2 cellular contexts compared by ENCODE assay signal in the genomic region with DNA sequence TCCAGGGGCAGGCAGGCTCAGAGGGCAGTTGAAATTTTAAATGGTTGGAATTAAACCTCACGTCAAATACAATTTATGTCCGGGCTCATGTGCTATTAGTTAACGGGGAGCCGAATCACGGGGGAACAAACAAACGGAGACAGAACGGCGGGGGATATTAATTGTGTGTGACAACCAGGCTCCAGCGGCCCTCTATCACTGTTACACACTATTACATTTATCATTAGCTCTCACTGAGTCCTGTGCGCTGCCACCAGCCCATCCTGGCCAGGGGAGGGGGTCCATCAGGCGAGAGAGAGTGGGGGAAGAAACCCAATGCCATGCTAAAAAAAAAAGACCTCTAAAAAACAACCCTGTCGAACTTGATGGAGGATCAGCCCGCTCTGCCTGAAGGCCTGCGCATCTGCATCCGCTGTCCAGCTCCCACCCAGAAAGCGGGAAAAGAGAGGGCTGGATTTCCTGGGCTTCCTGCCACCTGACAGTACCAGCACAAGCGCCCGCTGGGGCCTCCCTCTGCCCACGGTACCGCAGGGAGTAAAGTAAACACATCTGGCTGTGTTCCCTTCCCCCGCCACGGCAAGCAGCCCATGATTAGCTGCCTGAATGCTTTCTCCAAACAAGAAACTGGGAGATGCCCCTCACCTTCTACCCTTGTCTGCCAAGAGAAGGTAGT.
TF ChIP-seq lines count a peak whose summit lies in the region.

No MANE protein-coding gene starts in this region.

TF ChIP-seq in SK-N-SH, 30 proteins besides CTCF, POLR2A, EP300 and RAD21:
- TF ChIP-seq GABPA (IDR thresholded peaks at IDR 0.05; ENCODE audit: low read depth) (no peak), CHD2 (IDR thresholded peaks at IDR 0.05; ENCODE audit: low read length, partially characterized antibody) (peak; percentile 71), TCF12 (IDR thresholded peaks at IDR 0.05) (no peak), EZH2phosphoT487 (IDR thresholded peaks at IDR 0.05; ENCODE audit: borderline replicate concordance, low read depth) (no peak), TAF1 (IDR thresholded peaks at IDR 0.05; ENCODE audit: borderline replicate concordance, low read depth, low read length) (no peak), SIN3A (IDR thresholded peaks at IDR 0.05; ENCODE audit: borderline replicate concordance, low read depth, low read length) (no peak), ZBTB33 (IDR thresholded peaks at IDR 0.05; ENCODE audit: borderline replicate concordance, low read depth) (no peak), GATA2 (CRISPR knock-in tag; IDR thresholded peaks at IDR 0.05) (no peak), USF2 (IDR thresholded peaks at IDR 0.05; ENCODE audit: borderline replicate concordance, low read depth, low read length) (no peak), NFIC (IDR thresholded peaks at IDR 0.05; ENCODE audit: borderline replicate concordance) (no peak), FOSL2 (IDR thresholded peaks at IDR 0.05; ENCODE audit: borderline replicate concordance, low read depth) (no peak), MXI1 (IDR thresholded peaks at IDR 0.05; ENCODE audit: low read depth, low read length) (peak; percentile 57; the same call in 1 of the 2 replicates), RXRA (IDR thresholded peaks at IDR 0.05; ENCODE audit: borderline replicate concordance, low read depth) (no peak), RFX5 (IDR thresholded peaks at IDR 0.05; ENCODE audit: low read length) (no peak)
TF ChIP-seq in SK-N-SH: peak in this region for 2.

TF ChIP-seq in HepG2, 621 proteins besides CTCF, POLR2A, EP300 and RAD21:
- TF ChIP-seq ZBTB7A (CRISPR knock-in tag; IDR thresholded peaks at IDR 0.05) (no peak), ZFAT (CRISPR knock-in tag; conservative IDR thresholded peaks at IDR 0.05) (no peak), HNRNPH1 (optimal IDR thresholded peaks at IDR 0.05; ENCODE audit: low read depth, low read length) (no peak), BCL6 (CRISPR knock-in tag; IDR thresholded peaks at IDR 0.05) (no peak), ZNF251 (CRISPR knock-in tag; IDR thresholded peaks at IDR 0.05) (no peak), AGO2 (optimal IDR thresholded peaks at IDR 0.05; ENCODE audit: low read depth, low read length) (peak; percentile 16), CHCHD3 (CRISPR knock-in tag; IDR thresholded peaks at IDR 0.05) (no peak), HNRNPL (IDR thresholded peaks at IDR 0.05; ENCODE audit: low read depth, low read length) (0 out of 2 replicates have a peak, but pooled peaks have one; percentile 60), LCORL (IDR thresholded peaks at IDR 0.05) (no peak), LCORL (CRISPR knock-in tag; IDR thresholded peaks at IDR 0.05) (no peak), ZBTB39 (CRISPR knock-in tag; IDR thresholded peaks at IDR 0.05) (no peak), ZNF383 (CRISPR knock-in tag; IDR thresholded peaks at IDR 0.05; ENCODE audit: borderline replicate concordance) (no peak), KDM5A (IDR thresholded peaks at IDR 0.05; ENCODE audit: borderline replicate concordance, low read length) (no peak), ZNF672 (CRISPR knock-in tag; IDR thresholded peaks at IDR 0.05) (no peak), ZNF788 (CRISPR knock-in tag; IDR thresholded peaks at IDR 0.05; ENCODE audit: borderline replicate concordance) (no peak), GMEB1 (CRISPR knock-in tag; IDR thresholded peaks at IDR 0.05; ENCODE audit: borderline replicate concordance) (no peak), ZBTB33 (CRISPR knock-in tag; IDR thresholded peaks at IDR 0.05) (peak; percentile 42; the same call in 1 of the 2 replicates), ARNTL (CRISPR knock-in tag; IDR thresholded peaks at IDR 0.05) (no peak), RFXANK (CRISPR knock-in tag; IDR thresholded peaks at IDR 0.05) (no peak), ZNF546 (CRISPR knock-in tag; conservative IDR thresholded peaks at IDR 0.05) (no peak), ZNF260 (CRISPR knock-in tag; IDR thresholded peaks at IDR 0.05; ENCODE audit: borderline replicate concordance, low read depth) (no peak), AHDC1 (CRISPR knock-in tag; IDR thresholded peaks at IDR 0.05; ENCODE audit: borderline replicate concordance) (no peak), ZNF713 (CRISPR knock-in tag; IDR thresholded peaks at IDR 0.05) (no peak)
- TF ChIP-seq, protein P1, sequence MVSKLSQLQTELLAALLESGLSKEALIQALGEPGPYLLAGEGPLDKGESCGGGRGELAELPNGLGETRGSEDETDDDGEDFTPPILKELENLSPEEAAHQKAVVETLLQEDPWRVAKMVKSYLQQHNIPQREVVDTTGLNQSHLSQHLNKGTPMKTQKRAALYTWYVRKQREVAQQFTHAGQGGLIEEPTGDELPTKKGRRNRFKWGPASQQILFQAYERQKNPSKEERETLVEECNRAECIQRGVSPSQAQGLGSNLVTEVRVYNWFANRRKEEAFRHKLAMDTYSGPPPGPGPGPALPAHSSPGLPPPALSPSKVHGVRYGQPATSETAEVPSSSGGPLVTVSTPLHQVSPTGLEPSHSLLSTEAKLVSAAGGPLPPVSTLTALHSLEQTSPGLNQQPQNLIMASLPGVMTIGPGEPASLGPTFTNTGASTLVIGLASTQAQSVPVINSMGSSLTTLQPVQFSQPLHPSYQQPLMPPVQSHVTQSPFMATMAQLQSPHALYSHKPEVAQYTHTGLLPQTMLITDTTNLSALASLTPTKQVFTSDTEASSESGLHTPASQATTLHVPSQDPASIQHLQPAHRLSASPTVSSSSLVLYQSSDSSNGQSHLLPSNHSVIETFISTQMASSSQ (IDR thresholded peaks at IDR 0.05; ENCODE audit: low read depth) = no peak
- TF ChIP-seq, protein P1 (CRISPR knock-in tag; IDR thresholded peaks at IDR 0.05; ENCODE audit: borderline replicate concordance) = no peak
